Comparison of ENCODE assay signal across 9 cellular contexts in the genomic region with DNA sequence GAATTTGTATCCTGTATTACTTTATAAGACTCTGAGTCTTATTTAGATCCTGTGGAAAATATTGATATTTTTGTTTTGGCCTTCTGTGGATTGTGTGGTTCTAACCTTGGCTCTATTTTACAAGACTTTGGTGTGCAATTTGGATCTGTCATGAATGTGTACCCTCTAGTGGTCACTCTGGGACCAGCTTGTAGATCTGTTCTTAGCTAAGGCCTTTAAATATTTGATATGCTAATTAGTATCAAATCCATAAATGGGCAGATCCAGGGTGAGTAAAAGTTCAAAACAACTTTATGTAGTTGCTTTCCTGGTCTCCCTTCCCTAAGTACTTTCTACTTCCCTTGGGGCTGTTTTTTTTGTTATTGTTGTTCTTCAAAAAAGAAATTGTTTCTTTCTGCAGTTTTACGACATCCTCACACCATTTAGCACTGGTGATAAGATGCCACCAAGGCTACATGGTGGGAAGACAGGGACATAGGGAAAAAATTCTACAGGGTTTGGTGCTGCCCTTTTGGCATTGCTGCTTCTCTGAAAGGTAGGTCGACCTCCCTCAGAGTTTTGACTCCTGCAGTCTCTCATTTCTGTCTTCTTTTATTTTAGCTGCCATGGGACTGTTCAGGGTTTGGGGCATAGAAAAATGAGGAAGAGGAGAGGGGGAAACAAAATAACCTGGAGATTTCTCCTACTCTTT.
DNase-seq lines count a peak whose midpoint lies in the region; ATAC-seq and TF ChIP-seq lines count a peak whose summit lies in the region.
"Had no signal": no experiment of that assay in that cellular context is flagged by ENCODE, and none has a peak within 500 bp of the region (broad histone marks: within the 10 kb centered on the region; RNA-seq: fewer than 3 reads in every experiment).

No MANE protein-coding gene starts in this region.

- peaks cover 2% of the 10 kb centered on the region for H3K4me1 Mint-ChIP-seq in activated CD4-positive, alpha-beta T cell treated with anti-CD3 and anti-CD28 coated beads for 36 hours
- H3K4me1 Mint-ChIP-seq in activated CD4-positive, alpha-beta T cell treated with anti-CD3 and anti-CD28 coated beads, Interleukin-2, amount 10 ng/mL, durations not matched to agents 24 days and 14 days = no peaks in the 10 kb centered on the region
- H3K4me1 Mint-ChIP-seq in nephron progenitor cell = no peaks in the 10 kb centered on the region

- POLR2A ChIA-PET in activated CD4-positive, alpha-beta T cell treated with anti-CD3 and anti-CD28 coated beads for 36 hours (lab: Charles Lee) = no interaction called here

- DNase-seq in activated CD4-positive, alpha-beta T cell treated with anti-CD3 and anti-CD28 coated beads for 36 hours = peak; percentile 7
- no peak for DNase-seq in activated CD4-positive, alpha-beta T cell treated with anti-CD3 and anti-CD28 coated beads, Interleukin-2, amount 10 ng/mL, durations not matched to agents 24 days and 14 days
- DNase-seq in NT2/D1 (ENCODE audit: low read depth, low spot score) (peak; percentile 2), epithelial cell of esophagus (ENCODE audit: low read depth) (peak; percentile 56), nephron progenitor cell (no peak)

- no peaks in the 10 kb centered on the region for H3K36me3 ChIP-seq in NT2/D1 (ENCODE audit: insufficient read depth, insufficient read length, low read length)

- no peak for ATAC-seq in activated CD4-positive, alpha-beta T cell treated with anti-CD3 and anti-CD28 coated beads for 36 hours
- ATAC-seq in HG02852 (IDR thresholded peaks at IDR 0.05; ENCODE audit: unreplicated experiment) = no peak
- no peak for ATAC-seq in GM19023 (IDR thresholded peaks at IDR 0.05; ENCODE audit: unreplicated experiment)
- ATAC-seq in HG02840 (IDR thresholded peaks at IDR 0.05; ENCODE audit: low FRiP score, unreplicated experiment) = no peak

- CTCF ChIA-PET in activated CD4-positive, alpha-beta T cell treated with anti-CD3 and anti-CD28 coated beads for 36 hours (lab: Charles Lee) = no interaction called here

- H3K4me3 ChIP-seq in NT2/D1 (ENCODE audit: insufficient read length, low read depth) (no peak overlapping the region), epithelial cell of esophagus (ENCODE audit: low read length) (no peak overlapping the region)

- H3K27me3 Mint-ChIP-seq in activated CD4-positive, alpha-beta T cell treated with anti-CD3 and anti-CD28 coated beads for 36 hours = no peaks in the 10 kb centered on the region
- no peaks in the 10 kb centered on the region for H3K27me3 Mint-ChIP-seq in activated CD4-positive, alpha-beta T cell treated with anti-CD3 and anti-CD28 coated beads, Interleukin-2, amount 10 ng/mL, durations not matched to agents 24 days and 14 days
- no peaks in the 10 kb centered on the region for H3K27me3 Mint-ChIP-seq in nephron progenitor cell (ENCODE audit: low read depth, poor library complexity)
- H3K27me3 Mint-ChIP-seq: activated naive CD8-positive, alpha-beta T cell had no signal

- TF ChIP-seq CTCF in epithelial cell of esophagus (IDR thresholded peaks at IDR 0.05; ENCODE audit: insufficient read depth, low read depth, low read length, missing control alignments) (peak; percentile 53), nephron progenitor cell (IDR thresholded peaks at IDR 0.05) (peak; percentile 45)

- H3K27me3 ChIP-seq in NT2/D1 (ENCODE audit: insufficient read depth, insufficient read length) = no peaks in the 10 kb centered on the region

- H3K27ac Mint-ChIP-seq in activated CD4-positive, alpha-beta T cell treated with anti-CD3 and anti-CD28 coated beads for 36 hours = no peak overlapping the region
- no peak overlapping the region for H3K27ac Mint-ChIP-seq in activated CD4-positive, alpha-beta T cell treated with anti-CD3 and anti-CD28 coated beads, Interleukin-2, amount 10 ng/mL, durations not matched to agents 24 days and 14 days
- peak overlapping the region; percentile 72 for H3K27ac Mint-ChIP-seq in nephron progenitor cell
- H3K27ac Mint-ChIP-seq: activated naive CD8-positive, alpha-beta T cell had no signal

- intact Hi-C loops in activated CD4-positive, alpha-beta T cell treated with anti-CD3 and anti-CD28 coated beads for 36 hours (cut with DNase I, micrococcal nuclease) = loop anchor here (1.0 to 10.0 kb wide), 3 partner anchors 249 to 368 kb away; no protein-coding TSS in a partner anchor
- intact Hi-C loops in activated CD4-positive, alpha-beta T cell treated with anti-CD3 and anti-CD28 coated beads, Interleukin-2, amount 10 ng/mL, durations not matched to agents 24 days and 14 days (cut with micrococcal nuclease) = loop anchor here (10.0 kb wide), 2 partner anchors 122 to 252 kb away; no protein-coding TSS in a partner anchor

- H3K36me3 Mint-ChIP-seq in activated CD4-positive, alpha-beta T cell treated with anti-CD3 and anti-CD28 coated beads for 36 hours (ENCODE audit: low read depth) = peaks cover 3% of the 10 kb centered on the region
- no peaks in the 10 kb centered on the region for H3K36me3 Mint-ChIP-seq in activated CD4-positive, alpha-beta T cell treated with anti-CD3 and anti-CD28 coated beads, Interleukin-2, amount 10 ng/mL, durations not matched to agents 24 days and 14 days (ENCODE audit: low read depth)
- H3K36me3 Mint-ChIP-seq in nephron progenitor cell (ENCODE audit: low read depth) = peaks cover 17% of the 10 kb centered on the region

- H3K4me3 Mint-ChIP-seq in activated CD4-positive, alpha-beta T cell treated with anti-CD3 and anti-CD28 coated beads for 36 hours = no peak overlapping the region
- H3K4me3 Mint-ChIP-seq in activated CD4-positive, alpha-beta T cell treated with anti-CD3 and anti-CD28 coated beads, Interleukin-2, amount 10 ng/mL, durations not matched to agents 24 days and 14 days = no peak overlapping the region
- H3K4me3 Mint-ChIP-seq in nephron progenitor cell = no peak overlapping the region
- H3K4me3 Mint-ChIP-seq: activated naive CD8-positive, alpha-beta T cell had no signal

- no peaks in the 10 kb centered on the region for H3K9me3 ChIP-seq in NT2/D1 (ENCODE audit: insufficient read depth, low read length)

- no peak overlapping the region for H3K9ac ChIP-seq in NT2/D1 (ENCODE audit: insufficient read length, low read depth)

- no peaks in the 10 kb centered on the region for H3K4me1 ChIP-seq in NT2/D1 (ENCODE audit: insufficient read depth, insufficient read length)

- no peaks in the 10 kb centered on the region for H3K9me3 Mint-ChIP-seq in activated CD4-positive, alpha-beta T cell treated with anti-CD3 and anti-CD28 coated beads for 36 hours (ENCODE audit: low read depth)
- peaks cover 5% of the 10 kb centered on the region for H3K9me3 Mint-ChIP-seq in activated CD4-positive, alpha-beta T cell treated with anti-CD3 and anti-CD28 coated beads, Interleukin-2, amount 10 ng/mL, durations not matched to agents 24 days and 14 days
- H3K9me3 Mint-ChIP-seq in nephron progenitor cell = peaks cover 3% of the 10 kb centered on the region

Comparison
In these comparisons a context has a peak if more than half of its experiments do, and no peak if none do; other contexts are left out.
1. DNase-seq: peak in activated CD4-positive, alpha-beta T cell treated with anti-CD3 and anti-CD28 coated beads for 36 hours (single experiment), NT2/D1 (single experiment) and epithelial cell of esophagus (single experiment); none in activated CD4-positive, alpha-beta T cell treated with anti-CD3 and anti-CD28 coated beads, Interleukin-2, amount 10 ng/mL, durations not matched to agents 24 days and 14 days (single experiment) and nephron progenitor cell (single experiment).